9 cellular contexts compared by ENCODE assay signal in genomic region chr3:169575381-169575780, GRCh38.
A peak's percentile ranks its signal among the peaks of the same experiment; 100 is the strongest.
DNase-seq lines count a peak whose midpoint lies in the region; FAIRE-seq and TF ChIP-seq lines count a peak whose summit lies in the region.
"Had no signal": no experiment of that assay in that cellular context is flagged by ENCODE, and none has a peak within 500 bp of the region (broad histone marks: within the 10 kb centered on the region; RNA-seq: fewer than 3 reads in every experiment).

No MANE protein-coding gene starts in this region.

- peaks cover 9% of the 10 kb centered on the region for H3K27me3 Mint-ChIP-seq in activated CD4-positive, alpha-beta T cell treated with anti-CD3 and anti-CD28 coated beads, Interleukin-2, amount 10 ng/mL, durations not matched to agents 7 days and 5 days

- H3K9ac ChIP-seq in SK-N-MC (ENCODE audit: insufficient read length) (no peak overlapping the region), skeletal muscle satellite cell (ENCODE audit: low read depth, low read length) (no peak overlapping the region)

- peaks cover 2% of the 10 kb centered on the region for H3K9me3 Mint-ChIP-seq in activated CD4-positive, alpha-beta T cell treated with anti-CD3 and anti-CD28 coated beads, Interleukin-2, amount 10 ng/mL, durations not matched to agents 7 days and 5 days

- FAIRE-seq in H54 (lab: Jason Lieb, UNC) = peak; percentile 92

- TF ChIP-seq POLR2A in H54 (IDR thresholded peaks at IDR 0.05; ENCODE audit: low read depth, low read length) = no peak

- H3K4me1 ChIP-seq in skeletal muscle satellite cell (ENCODE audit: control insufficient read depth, insufficient read depth, low read length) = peaks cover 8% of the 10 kb centered on the region

- no peak overlapping the region for H3K27ac Mint-ChIP-seq in activated CD4-positive, alpha-beta T cell treated with anti-CD3 and anti-CD28 coated beads, Interleukin-2, amount 10 ng/mL, durations not matched to agents 7 days and 5 days

- no peak for TF ChIP-seq CTCF in fibroblast of villous mesenchyme (IDR thresholded peaks at IDR 0.05; ENCODE audit: insufficient read depth, low read depth, low read length)

- DNase-seq in H54 (ENCODE audit: insufficient read length, low spot score) (no peak), SK-N-MC (ENCODE audit: low read depth, low spot score) (no peak), fibroblast of villous mesenchyme (ENCODE audit: low read depth) (peak; percentile 0)
- no peak for DNase-seq in activated effector memory CD4-positive, alpha-beta T cell treated with Interleukin-2 at 50 U/mL for 16 hours
- no peak for DNase-seq in activated CD4-positive, alpha-beta T cell treated with anti-CD3 and anti-CD28 coated beads, Interleukin-2, amount 10 ng/mL, durations not matched to agents 7 days and 5 days
- DNase-seq in activated T-cell treated with anti-CD3 and anti-CD28 coated beads, Interleukin-2, amount 50 U/mL, for 1 hour = no peak
- DNase-seq: activated CD4-positive, alpha-beta T cell treated with anti-CD3 and anti-CD28 coated beads, Interleukin-2, amount 50 U/mL, for 4 hours had no signal

- H3K4me2 ChIP-seq in skeletal muscle satellite cell (ENCODE audit: low read length) = peak overlapping the region; percentile 67

- no peaks in the 10 kb centered on the region for H3K36me3 Mint-ChIP-seq in activated CD4-positive, alpha-beta T cell treated with anti-CD3 and anti-CD28 coated beads, Interleukin-2, amount 10 ng/mL, durations not matched to agents 7 days and 5 days (ENCODE audit: low read depth)

- H3K4me3 ChIP-seq in SK-N-MC = 0 out of 2 replicates have a peak overlapping the region, but pooled peaks have one; percentile 4
- no peak overlapping the region for H3K4me3 ChIP-seq in fibroblast of villous mesenchyme (ENCODE audit: low read depth, low read length)
- peak overlapping the region; percentile 4 for H3K4me3 ChIP-seq in skeletal muscle satellite cell (ENCODE audit: low read length)

- H3K9me3 ChIP-seq in SK-N-MC (ENCODE audit: low read depth, low read length) (no peaks in the 10 kb centered on the region), skeletal muscle satellite cell (replicated peaks; ENCODE audit: low read length) (no peaks in the 10 kb centered on the region)

- no peak overlapping the region for H3K27ac ChIP-seq in SK-N-MC
- H3K27ac ChIP-seq: HL-60 had no signal

- H3K4me3 Mint-ChIP-seq in activated CD4-positive, alpha-beta T cell treated with anti-CD3 and anti-CD28 coated beads, Interleukin-2, amount 10 ng/mL, durations not matched to agents 7 days and 5 days = no peak overlapping the region

- no peaks in the 10 kb centered on the region for H3K4me1 Mint-ChIP-seq in activated CD4-positive, alpha-beta T cell treated with anti-CD3 and anti-CD28 coated beads, Interleukin-2, amount 10 ng/mL, durations not matched to agents 7 days and 5 days

- POLR2A ChIA-PET in activated CD4-positive, alpha-beta T cell treated with anti-CD3 and anti-CD28 coated beads, Interleukin-2, amount 10 ng/mL, durations not matched to agents 7 days and 5 days (lab: Charles Lee) = no interaction called here

- no peaks in the 10 kb centered on the region for H3K27me3 ChIP-seq in skeletal muscle satellite cell (ENCODE audit: control insufficient read depth, insufficient read depth, low read length)

- H3K36me3 ChIP-seq in SK-N-MC (ENCODE audit: insufficient read depth, low read length) (no peaks in the 10 kb centered on the region), skeletal muscle satellite cell (ENCODE audit: insufficient read depth, low read length) (no peaks in the 10 kb centered on the region)

- CTCF ChIA-PET in activated CD4-positive, alpha-beta T cell treated with anti-CD3 and anti-CD28 coated beads, Interleukin-2, amount 10 ng/mL, durations not matched to agents 7 days and 5 days (lab: Charles Lee) = no interaction called here
